ENCODE assay signal across 8 cellular contexts in genomic region chr11:61362542-61362875, GRCh38. TPM values are rescaled to one million over a fixed set of nuclear protein-coding genes. Genes with fewer than 3 reads are reported as not detected.
DNase-seq lines count a peak whose midpoint lies in the region; FAIRE-seq and TF ChIP-seq lines count a peak whose summit lies in the region.

No MANE protein-coding gene starts in this region.

- no peaks in the 10 kb centered on the region for H3K9me3 ChIP-seq in esophagus (ENCODE audit: control insufficient read depth in 2 of 2, insufficient read depth in 1 of 2, low read depth in 1 of 2, low read length in 1 of 2)
- no peaks in the 10 kb centered on the region for H3K9me3 ChIP-seq in neural cell (ENCODE audit: low read length)

- no peak for TF ChIP-seq RAD21 in neural cell (conservative IDR thresholded peaks at IDR 0.05)

- H3K4me1 ChIP-seq in esophagus (ENCODE audit: control insufficient read depth in 2 of 2, insufficient read depth in 2 of 2, low read length in 1 of 2), result peaks cover 0 to 3% of the 10 kb centered on the region in 2 donors

- peak overlapping the region; percentile 93 to 98 (median 97) for H3K27ac Mint-ChIP-seq in IgD-negative memory B cell
- peak overlapping the region; percentile 95 for H3K27ac Mint-ChIP-seq in activated CD4-positive, alpha-beta T cell treated with anti-CD3 and anti-CD28 coated beads, Interleukin-2, amount 10 ng/mL, durations not matched to agents 24 days and 14 days

- H3K79me2 ChIP-seq in neural cell (replicated peaks; ENCODE audit: insufficient read depth, low read length), result peaks cover 24% of the 10 kb centered on the region

- H3K27me3 ChIP-seq in esophagus (ENCODE audit: control insufficient read depth in 1 of 2, insufficient read depth in 2 of 2, low read length in 2 of 2) (no peaks in the 10 kb centered on the region), neural cell (ENCODE audit: insufficient read depth, low read depth, low read length) (no peaks in the 10 kb centered on the region)

- DNase-seq in DMS53 treated with DMSO at 0.1 percent for 48 hours (lab: John Stamatoyannopoulos, UW; ENCODE audit: unreplicated experiment) (peak; percentile 56), urothelium cell line (ENCODE audit: low spot score) (peak; percentile 33), NCI-H1436 treated with DMSO at 0.1 percent for 48 hours (lab: John Stamatoyannopoulos, UW) (no peak), foreskin melanocyte (no peak)
- DNase-seq in activated CD4-positive, alpha-beta T cell treated with anti-CD3 and anti-CD28 coated beads, Interleukin-2, amount 10 ng/mL, durations not matched to agents 24 days and 14 days, result peak; percentile 81

- intact Hi-C loops in activated CD4-positive, alpha-beta T cell treated with anti-CD3 and anti-CD28 coated beads, Interleukin-2, amount 10 ng/mL, durations not matched to agents 24 days and 14 days (cut with micrococcal nuclease), result loop anchor here (1.0 to 10.0 kb wide), 5 partner anchors 23 to 432 kb away; partner anchors contain the start of genes CPSF7, DDB1, FEN1 and TKFC

- H3K36me3 ChIP-seq in esophagus (ENCODE audit: control insufficient read depth in 2 of 2, insufficient read depth in 2 of 2, low read length in 1 of 2) (peaks cover 5 to 8% of the 10 kb centered on the region in 2 donors), neural cell (ENCODE audit: insufficient read depth, low read length) (no peaks in the 10 kb centered on the region)

- H3K4me3 ChIP-seq in esophagus (ENCODE audit: low read depth in 1 of 2, low read length in 2 of 2) (peak overlapping the region; percentile 69 to 74), neural cell (ENCODE audit: low read length) (peak overlapping the region; percentile 97)

- H3K9ac ChIP-seq in neural cell (ENCODE audit: low read length), result peak overlapping the region; percentile 100

- H3K27me3 Mint-ChIP-seq in IgD-negative memory B cell, result no peaks in the 10 kb centered on the region
- no peaks in the 10 kb centered on the region for H3K27me3 Mint-ChIP-seq in activated CD4-positive, alpha-beta T cell treated with anti-CD3 and anti-CD28 coated beads, Interleukin-2, amount 10 ng/mL, durations not matched to agents 24 days and 14 days

- H3F3A ChIP-seq in neural cell (ENCODE audit: insufficient read depth, low read length, poor library complexity, severe bottlenecking), result no peaks in the 10 kb centered on the region

- H3K27ac ChIP-seq in esophagus (ENCODE audit: low read depth in 2 of 2, low read length in 1 of 2) (peak overlapping the region; percentile 98 to 99), neural cell (ENCODE audit: low read length) (peak overlapping the region; percentile 100)

- H4K20me1 ChIP-seq in neural cell (ENCODE audit: insufficient read depth), result no peaks in the 10 kb centered on the region

- H3K4me2 ChIP-seq in neural cell (ENCODE audit: low read length), result peak overlapping the region; percentile 71

- H3K4me3 Mint-ChIP-seq in IgD-negative memory B cell, result peak overlapping the region; percentile 94 to 100 (median 98)
- H3K4me3 Mint-ChIP-seq in activated CD4-positive, alpha-beta T cell treated with anti-CD3 and anti-CD28 coated beads, Interleukin-2, amount 10 ng/mL, durations not matched to agents 24 days and 14 days, result peak overlapping the region; percentile 96

- TF ChIP-seq CTCF in neural cell (IDR thresholded peaks at IDR 0.05; ENCODE audit: poor library complexity, severe bottlenecking), result no peak

- peaks cover 21 to 35% (median 34%) of the 10 kb centered on the region in 3 donors for H3K4me1 Mint-ChIP-seq in IgD-negative memory B cell
- H3K4me1 Mint-ChIP-seq in activated CD4-positive, alpha-beta T cell treated with anti-CD3 and anti-CD28 coated beads, Interleukin-2, amount 10 ng/mL, durations not matched to agents 24 days and 14 days, result peaks cover 23% of the 10 kb centered on the region

- TF ChIP-seq EP300 in neural cell (conservative IDR thresholded peaks at IDR 0.05; ENCODE audit: poor library complexity, severe bottlenecking), result no peak

- H2AFZ ChIP-seq in neural cell (ENCODE audit: low read depth, low read length), result peak overlapping the region; percentile 96

- H3K9me2 ChIP-seq in neural cell (ENCODE audit: insufficient read depth, low read length), result no peaks in the 10 kb centered on the region

- H3K36me3 Mint-ChIP-seq in IgD-negative memory B cell, result no peaks in the 10 kb centered on the region
- H3K36me3 Mint-ChIP-seq in activated CD4-positive, alpha-beta T cell treated with anti-CD3 and anti-CD28 coated beads, Interleukin-2, amount 10 ng/mL, durations not matched to agents 24 days and 14 days (ENCODE audit: low read depth), result peaks cover 30% of the 10 kb centered on the region

- WGBS in esophagus, 2 donors, result 0 to 1% methylated on average over 12 of the region's 12 CpGs

- H3K9me3 Mint-ChIP-seq in IgD-negative memory B cell, result no peaks in the 10 kb centered on the region
- H3K9me3 Mint-ChIP-seq in activated CD4-positive, alpha-beta T cell treated with anti-CD3 and anti-CD28 coated beads, Interleukin-2, amount 10 ng/mL, durations not matched to agents 24 days and 14 days, result no peaks in the 10 kb centered on the region

- no peak for FAIRE-seq in urothelium cell line (lab: Jason Lieb, UNC)

TF ChIP-seq in neural cell, 6 proteins besides CTCF, POLR2A, EP300 and RAD21:
- TF ChIP-seq MXI1 (conservative IDR thresholded peaks at IDR 0.05; ENCODE audit: poor library complexity, severe bottlenecking) (peak; percentile 72), SMC3 (conservative IDR thresholded peaks at IDR 0.05; ENCODE audit: poor library complexity) (no peak), POLR2AphosphoS5 (IDR thresholded peaks at IDR 0.05) (no peak)

RNA-seq across cellular contexts. Expression of gene TMEM138, which starts 0.3 kb away (rescaled TPM):
- polyA plus RNA-seq in IgD-negative memory B cell (44.1 TPM), esophagus (10 to 100 TPM; 24.4 to 32.9 TPM), neural cell (19.6 and 38.9 TPM in 2 replicates)
- 65.2 and 69.9 TPM in 2 replicates for total RNA-seq in activated CD4-positive, alpha-beta T cell treated with anti-CD3 and anti-CD28 coated beads, Interleukin-2, amount 10 ng/mL, durations not matched to agents 24 days and 14 days
- 40.3 and 53.3 TPM in 2 replicates for polyA minus RNA-seq in neural cell

RNA-seq across cellular contexts. Expression of gene CYB561A3, which starts 0.8 kb away (rescaled TPM):
- polyA plus RNA-seq in IgD-negative memory B cell (594 TPM), esophagus (10 to 100 TPM; 11.4 to 20.4 TPM), neural cell (36.3 and 44.6 TPM in 2 replicates)
- total RNA-seq in activated CD4-positive, alpha-beta T cell treated with anti-CD3 and anti-CD28 coated beads, Interleukin-2, amount 10 ng/mL, durations not matched to agents 24 days and 14 days, result 34.9 and 35.1 TPM in 2 replicates
- 22.5 and 27.3 TPM in 2 replicates for polyA minus RNA-seq in neural cell

RNA-seq across cellular contexts. Expression of gene TKFC, which starts 29.5 kb away (rescaled TPM):
- polyA plus RNA-seq in IgD-negative memory B cell, result 46.1 TPM
- 81.7 and 84.7 TPM in 2 replicates for total RNA-seq in activated CD4-positive, alpha-beta T cell treated with anti-CD3 and anti-CD28 coated beads, Interleukin-2, amount 10 ng/mL, durations not matched to agents 24 days and 14 days
- 10 to 100 TPM; 23.9 to 42.5 TPM for polyA plus RNA-seq in esophagus
- 18.1 and 46.0 TPM in 2 replicates for polyA plus RNA-seq in neural cell
- 20.2 and 20.8 TPM in 2 replicates for polyA minus RNA-seq in neural cell

RNA-seq across cellular contexts. Expression of gene DDB1, which starts 29.6 kb away (rescaled TPM):
- polyA plus RNA-seq in IgD-negative memory B cell (81.7 TPM), esophagus (10 to 100 TPM; 51.3 to 78.7 TPM), neural cell (197 and 203 TPM in 2 replicates)
- 265 and 268 TPM in 2 replicates for total RNA-seq in activated CD4-positive, alpha-beta T cell treated with anti-CD3 and anti-CD28 coated beads, Interleukin-2, amount 10 ng/mL, durations not matched to agents 24 days and 14 days
- polyA minus RNA-seq in neural cell, result 241 and 286 TPM in 2 replicates

RNA-seq across cellular contexts. Expression of gene TMEM216, which starts 29.9 kb away (rescaled TPM):
- polyA plus RNA-seq in IgD-negative memory B cell, result 67.0 TPM
- 17.0 and 18.3 TPM in 2 replicates for total RNA-seq in activated CD4-positive, alpha-beta T cell treated with anti-CD3 and anti-CD28 coated beads, Interleukin-2, amount 10 ng/mL, durations not matched to agents 24 days and 14 days
- polyA plus RNA-seq in esophagus, result 10 to 100 TPM in 1 of 2 donors, 1 to 10 TPM in 1; 7.7 to 10.3 TPM
- polyA plus RNA-seq in neural cell, result 22.0 and 22.4 TPM in 2 replicates
- 10.7 and 10.9 TPM in 2 replicates for polyA minus RNA-seq in neural cell

Comparison
In these comparisons a context has a peak if more than half of its experiments do, and no peak if none do; other contexts are left out.
1. DNase-seq: peak in DMS53 treated with DMSO at 0.1 percent for 48 hours (single experiment), activated CD4-positive, alpha-beta T cell treated with anti-CD3 and anti-CD28 coated beads, Interleukin-2, amount 10 ng/mL, durations not matched to agents 24 days and 14 days (single experiment) and urothelium cell line (single experiment); none in NCI-H1436 treated with DMSO at 0.1 percent for 48 hours (single experiment) and foreskin melanocyte (single experiment).
2. RNA of gene CYB561A3, which starts 0.8 kb away (polyA plus RNA-seq): 594 TPM in IgD-negative memory B cell (single experiment); 36.3 to 44.6 TPM in neural cell and 11.4 to 20.4 TPM in esophagus; every median in the first group is over 10 times any median in the second.